11 cellular contexts compared by ENCODE assay signal in genomic region chrX:146041741-146042140, GRCh38.
"Had no signal": no experiment of that assay in that cellular context is flagged by ENCODE, and none has a peak within 500 bp of the region (broad histone marks: within the 10 kb centered on the region; RNA-seq: fewer than 3 reads in every experiment).

No MANE protein-coding gene starts in this region.

- DNase-seq: GM23248, GOT3, H7, H9, HCEC 1CT, HFFc6 had no signal

- H3K4me1 ChIP-seq: HAP-1 had no signal

- FAIRE-seq: H1, H54 had no signal

- H3K4me2 ChIP-seq: GM23338 had no signal

- H3K9me3 ChIP-seq: HAP-1 had no signal

- H3K27ac Mint-ChIP-seq: GM23338, H9, HFFc6 had no signal

- H3K4me3 ChIP-seq: GM23248, GM23338, HAP-1 had no signal

- H3K4me3 Mint-ChIP-seq: GM23338, H9, HFFc6 had no signal

- H3K27ac ChIP-seq: GM23248 had no signal

- ATAC-seq: GM23338, HCT116 had no signal

- H3K36me3 ChIP-seq: HAP-1 had no signal

- H3K4me1 Mint-ChIP-seq: GM23338, H9 had no signal
